1 cellular context compared by ENCODE assay signal in genomic region chr12:119989619-119990381, GRCh38.
A peak's percentile ranks its signal among the peaks of the same experiment; 100 is the strongest.
TF ChIP-seq lines count a peak whose summit lies in the region.

No MANE protein-coding gene starts in this region.

TF ChIP-seq in HepG2, 621 proteins besides CTCF, POLR2A, EP300 and RAD21 (continued from another document and continues in another):
- TF ChIP-seq ZNF292 (CRISPR knock-in tag; IDR thresholded peaks at IDR 0.05; ENCODE audit: borderline replicate concordance, low read depth), result no peak
- TF ChIP-seq RXRB (CRISPR knock-in tag; IDR thresholded peaks at IDR 0.05; ENCODE audit: borderline replicate concordance), result peak; percentile 58; the same call in 1 of the 2 replicates
- TF ChIP-seq KLF9 (CRISPR knock-in tag; IDR thresholded peaks at IDR 0.05; ENCODE audit: low read depth), result no peak; the same call in 1 of the 2 replicates
- TF ChIP-seq, protein P1, sequence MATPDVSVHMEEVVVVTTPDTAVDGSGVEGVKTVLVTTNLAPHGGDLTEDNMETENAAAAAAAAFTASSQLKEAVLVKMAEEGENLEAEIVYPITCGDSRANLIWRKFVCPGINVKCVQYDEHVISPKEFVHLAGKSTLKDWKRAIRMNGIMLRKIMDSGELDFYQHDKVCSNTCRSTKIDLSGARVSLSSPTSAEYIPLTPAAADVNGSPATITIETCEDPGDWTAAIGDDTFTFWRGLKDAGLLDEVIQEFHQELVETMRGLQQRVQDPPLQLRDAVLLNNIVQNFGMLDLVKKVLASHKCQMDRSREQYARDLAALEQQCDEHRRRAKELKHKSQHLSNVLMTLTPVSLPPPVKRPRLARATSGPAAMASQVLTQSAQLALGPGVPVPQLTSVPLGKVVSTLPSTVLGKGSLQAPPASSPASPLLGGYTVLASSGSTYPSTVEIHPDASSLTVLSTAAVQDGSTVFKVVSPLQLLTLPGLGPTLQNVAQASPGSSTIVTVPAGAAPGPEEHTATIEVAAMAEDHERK (CRISPR knock-in tag; IDR thresholded peaks at IDR 0.05; ENCODE audit: low read depth), result no peak
- no peak for TF ChIP-seq PHB2 (IDR thresholded peaks at IDR 0.05; ENCODE audit: partially characterized antibody)
- TF ChIP-seq ZKSCAN5 (CRISPR knock-in tag; IDR thresholded peaks at IDR 0.05), result no peak
- no peak for TF ChIP-seq NONO (IDR thresholded peaks at IDR 0.05)
- TF ChIP-seq NONO (CRISPR knock-in tag; conservative IDR thresholded peaks at IDR 0.05), result no peak
- TF ChIP-seq KMT2B (CRISPR knock-in tag; IDR thresholded peaks at IDR 0.05), result peak; percentile 55; the same call in 1 of the 2 replicates
- TF ChIP-seq, protein P2, sequence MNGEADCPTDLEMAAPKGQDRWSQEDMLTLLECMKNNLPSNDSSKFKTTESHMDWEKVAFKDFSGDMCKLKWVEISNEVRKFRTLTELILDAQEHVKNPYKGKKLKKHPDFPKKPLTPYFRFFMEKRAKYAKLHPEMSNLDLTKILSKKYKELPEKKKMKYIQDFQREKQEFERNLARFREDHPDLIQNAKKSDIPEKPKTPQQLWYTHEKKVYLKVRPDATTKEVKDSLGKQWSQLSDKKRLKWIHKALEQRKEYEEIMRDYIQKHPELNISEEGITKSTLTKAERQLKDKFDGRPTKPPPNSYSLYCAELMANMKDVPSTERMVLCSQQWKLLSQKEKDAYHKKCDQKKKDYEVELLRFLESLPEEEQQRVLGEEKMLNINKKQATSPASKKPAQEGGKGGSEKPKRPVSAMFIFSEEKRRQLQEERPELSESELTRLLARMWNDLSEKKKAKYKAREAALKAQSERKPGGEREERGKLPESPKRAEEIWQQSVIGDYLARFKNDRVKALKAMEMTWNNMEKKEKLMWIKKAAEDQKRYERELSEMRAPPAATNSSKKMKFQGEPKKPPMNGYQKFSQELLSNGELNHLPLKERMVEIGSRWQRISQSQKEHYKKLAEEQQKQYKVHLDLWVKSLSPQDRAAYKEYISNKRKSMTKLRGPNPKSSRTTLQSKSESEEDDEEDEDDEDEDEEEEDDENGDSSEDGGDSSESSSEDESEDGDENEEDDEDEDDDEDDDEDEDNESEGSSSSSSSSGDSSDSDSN (CRISPR knock-in tag; IDR thresholded peaks at IDR 0.05), result peak; percentile 88
- no peak for TF ChIP-seq ZNF101 (CRISPR knock-in tag; IDR thresholded peaks at IDR 0.05; ENCODE audit: borderline replicate concordance, low read depth)
- TF ChIP-seq GATA4 (IDR thresholded peaks at IDR 0.05; ENCODE audit: borderline replicate concordance, low read depth), result no peak
- TF ChIP-seq SMC3 (IDR thresholded peaks at IDR 0.05; ENCODE audit: low read length), result no peak
- no peak for TF ChIP-seq SCMH1 (CRISPR knock-in tag; IDR thresholded peaks at IDR 0.05; ENCODE audit: borderline replicate concordance)
- TF ChIP-seq HNRNPLL (IDR thresholded peaks at IDR 0.05; ENCODE audit: low read depth, low read length, poor library complexity, severe bottlenecking), result peak; percentile 69
- no peak for TF ChIP-seq GLMP (CRISPR knock-in tag; IDR thresholded peaks at IDR 0.05; ENCODE audit: borderline replicate concordance)
- TF ChIP-seq ZBTB34 (CRISPR knock-in tag; IDR thresholded peaks at IDR 0.05), result no peak
- no peak for TF ChIP-seq ZNF644 (CRISPR knock-in tag; IDR thresholded peaks at IDR 0.05; ENCODE audit: low read depth)
- TF ChIP-seq, protein P3, sequence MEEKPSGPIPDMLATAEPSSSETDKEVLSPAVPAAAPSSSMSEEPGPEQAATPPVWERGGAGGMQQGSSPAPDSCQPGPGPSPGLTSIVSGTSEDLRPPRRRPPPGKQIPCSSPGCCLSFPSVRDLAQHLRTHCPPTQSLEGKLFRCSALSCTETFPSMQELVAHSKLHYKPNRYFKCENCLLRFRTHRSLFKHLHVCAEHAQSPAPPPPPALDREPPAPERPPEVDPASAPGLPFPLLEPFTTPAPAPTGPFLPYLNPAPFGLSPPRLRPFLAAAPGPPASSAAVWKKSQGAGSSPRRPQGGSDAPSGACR (CRISPR knock-in tag; IDR thresholded peaks at IDR 0.05), result peak; percentile 85
- TF ChIP-seq HOXA9 (CRISPR knock-in tag; IDR thresholded peaks at IDR 0.05; ENCODE audit: borderline replicate concordance), result no peak; the same call in 1 of the 2 replicates
- TF ChIP-seq ZNF230 (CRISPR knock-in tag; IDR thresholded peaks at IDR 0.05), result no peak
- peak; percentile 67; the same call in 1 of the 2 replicates for TF ChIP-seq ZNF792 (CRISPR knock-in tag; IDR thresholded peaks at IDR 0.05)
- no peak; the same call in 1 of the 2 replicates for TF ChIP-seq ZFP91 (CRISPR knock-in tag; IDR thresholded peaks at IDR 0.05; ENCODE audit: borderline replicate concordance)
- TF ChIP-seq ZFP36 (IDR thresholded peaks at IDR 0.05; ENCODE audit: borderline replicate concordance, low read depth, low read length, partially characterized antibody), result no peak
- no peak for TF ChIP-seq ZNF17 (CRISPR knock-in tag; IDR thresholded peaks at IDR 0.05)
- no peak for TF ChIP-seq IKZF1 (IDR thresholded peaks at IDR 0.05)
- no peak for TF ChIP-seq NFYC (CRISPR knock-in tag; IDR thresholded peaks at IDR 0.05)
- TF ChIP-seq RARA (CRISPR knock-in tag; IDR thresholded peaks at IDR 0.05), result peak; percentile 60
- no peak for TF ChIP-seq CC2D1A (CRISPR knock-in tag; IDR thresholded peaks at IDR 0.05)
- TF ChIP-seq CREM (IDR thresholded peaks at IDR 0.05), result no peak
- TF ChIP-seq CREM (CRISPR knock-in tag; IDR thresholded peaks at IDR 0.05), result no peak
- TF ChIP-seq KDM6A (CRISPR knock-in tag; IDR thresholded peaks at IDR 0.05; ENCODE audit: low read depth), result no peak
- TF ChIP-seq FOXO1 (CRISPR knock-in tag; IDR thresholded peaks at IDR 0.05), result peak; percentile 66; the same call in 1 of the 2 replicates
- no peak for TF ChIP-seq MED8 (CRISPR knock-in tag; IDR thresholded peaks at IDR 0.05; ENCODE audit: insufficient replicate concordance)
- no peak for TF ChIP-seq FOXA1 (IDR thresholded peaks at IDR 0.05)
- TF ChIP-seq FOXA1 (CRISPR knock-in tag; IDR thresholded peaks at IDR 0.05), result no peak
- no peak for TF ChIP-seq ZNF280D (CRISPR knock-in tag; IDR thresholded peaks at IDR 0.05)
- TF ChIP-seq TEAD2 (CRISPR knock-in tag; IDR thresholded peaks at IDR 0.05), result no peak
- no peak for TF ChIP-seq TCF7L2 (IDR thresholded peaks at IDR 0.05; ENCODE audit: low read depth, low read length)
- no peak for TF ChIP-seq FOSL1 (CRISPR knock-in tag; IDR thresholded peaks at IDR 0.05; ENCODE audit: borderline replicate concordance)
- 0 out of 2 replicates have a peak, but pooled peaks have one; percentile 65 for TF ChIP-seq ZNF543 (CRISPR knock-in tag; IDR thresholded peaks at IDR 0.05)
- no peak for TF ChIP-seq TRIM22 (IDR thresholded peaks at IDR 0.05)
- TF ChIP-seq CCDC6 (CRISPR knock-in tag; IDR thresholded peaks at IDR 0.05), result peak; percentile 65; the same call in 1 of the 2 replicates
- peak; percentile 70 for TF ChIP-seq GABPB1 (CRISPR knock-in tag; IDR thresholded peaks at IDR 0.05)
- TF ChIP-seq, protein P4, sequence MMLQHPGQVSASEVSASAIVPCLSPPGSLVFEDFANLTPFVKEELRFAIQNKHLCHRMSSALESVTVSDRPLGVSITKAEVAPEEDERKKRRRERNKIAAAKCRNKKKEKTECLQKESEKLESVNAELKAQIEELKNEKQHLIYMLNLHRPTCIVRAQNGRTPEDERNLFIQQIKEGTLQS (CRISPR knock-in tag; IDR thresholded peaks at IDR 0.05), result peak; percentile 71; the same call in 1 of the 2 replicates
- TF ChIP-seq NFAT5 (CRISPR knock-in tag; IDR thresholded peaks at IDR 0.05), result no peak; the same call in 1 of the 2 replicates
- no peak for TF ChIP-seq SUZ12 (IDR thresholded peaks at IDR 0.05; ENCODE audit: low read depth, low read length)
- TF ChIP-seq SNAPC5 (CRISPR knock-in tag; IDR thresholded peaks at IDR 0.05; ENCODE audit: borderline replicate concordance), result peak; percentile 76; the same call in 1 of the 2 replicates
